9 cellular contexts compared by ENCODE assay signal in the genomic region with DNA sequence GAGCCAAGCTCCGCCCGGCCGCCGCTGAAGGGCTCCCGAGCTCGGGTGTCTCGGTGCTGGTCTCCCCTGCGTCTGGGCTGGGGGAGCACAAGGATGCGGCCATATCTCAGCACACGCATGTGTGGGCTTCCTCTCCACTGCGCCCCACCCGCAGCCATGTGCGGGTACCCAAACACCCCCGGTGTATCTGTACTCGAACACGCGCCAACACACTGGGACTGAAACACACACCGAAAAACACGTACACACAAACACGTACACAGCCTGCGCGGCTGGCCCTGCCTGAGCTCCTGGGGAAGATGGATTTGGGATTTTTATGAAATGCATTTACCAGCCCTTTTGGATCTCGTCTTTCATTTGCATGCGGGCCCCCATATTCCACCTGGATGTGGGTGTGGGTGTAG. TPM values are rescaled to one million over a fixed set of nuclear protein-coding genes. Genes with fewer than 3 reads are reported as not detected.
DNase-seq lines count a peak whose midpoint lies in the region; ATAC-seq, FAIRE-seq and TF ChIP-seq lines count a peak whose summit lies in the region.
"Had no signal": no experiment of that assay in that cellular context is flagged by ENCODE, and none has a peak within 500 bp of the region (broad histone marks: within the 10 kb centered on the region; RNA-seq: fewer than 3 reads in every experiment).

No MANE protein-coding gene starts in this region.

- H3K27ac Mint-ChIP-seq in stimulated activated effector memory CD8-positive, alpha-beta T cell treated with anti-CD3 and anti-CD28 coated beads, Interleukin-12 subunit alpha, Interleukin-12 subunit beta, amount 100 ng/mL, for 72 hours: no peak overlapping the region
- H3K27ac Mint-ChIP-seq: memory B cell had no signal

- no peak for ATAC-seq in stimulated activated effector memory CD8-positive, alpha-beta T cell treated with anti-CD3 and anti-CD28 coated beads, Interleukin-12 subunit alpha, Interleukin-12 subunit beta, amount 100 ng/mL, for 72 hours
- ATAC-seq in HG03108 (IDR thresholded peaks at IDR 0.05; ENCODE audit: unreplicated experiment): no peak

- no peak for TF ChIP-seq CTCF in HFF-Myc (IDR thresholded peaks at IDR 0.05; ENCODE audit: low read depth, low read length, missing control alignments)
- TF ChIP-seq CTCF in ascending aorta (IDR thresholded peaks at IDR 0.05): peak in 1 of 3 experiments; percentile 2
- no peak for TF ChIP-seq CTCF in keratinocyte (optimal IDR thresholded peaks at IDR 0.05 in 1 of 3, IDR thresholded peaks at IDR 0.05 in 1 of 3, conservative IDR thresholded peaks at IDR 0.05 in 1 of 3; ENCODE audit: extremely low read depth in 1 of 3, insufficient read depth in 2 of 3, low read length in 3 of 3)

- H3K9me1 ChIP-seq in keratinocyte (ENCODE audit: control insufficient read depth, extremely low read depth, insufficient read depth, low read length): no peaks in the 10 kb centered on the region

- H3K27me3 ChIP-seq in ascending aorta (peaks cover 9% of the 10 kb centered on the region), keratinocyte (ENCODE audit: control insufficient read depth, extremely low read depth, insufficient read depth, low read length) (no peaks in the 10 kb centered on the region)

- no peaks in the 10 kb centered on the region for H3K9me3 Mint-ChIP-seq in stimulated activated effector memory CD8-positive, alpha-beta T cell treated with anti-CD3 and anti-CD28 coated beads, Interleukin-12 subunit alpha, Interleukin-12 subunit beta, amount 100 ng/mL, for 72 hours
- H3K9me3 Mint-ChIP-seq: memory B cell had no signal

- H3K36me3 ChIP-seq in ascending aorta (no peaks in the 10 kb centered on the region), keratinocyte (ENCODE audit: control insufficient read depth in 2 of 2, extremely low read depth in 1 of 2, insufficient read depth in 2 of 2, low read length in 2 of 2) (peaks cover 2 to 4% of the 10 kb centered on the region in 2 experiments)

- peak overlapping the region; percentile 86 for H3K9ac ChIP-seq in keratinocyte (ENCODE audit: control insufficient read depth, extremely low read depth, insufficient read depth, low read length)

- no peak for FAIRE-seq in keratinocyte (lab: Jason Lieb, UNC)

- peak overlapping the region; percentile 94 for H3K4me2 ChIP-seq in keratinocyte (ENCODE audit: control insufficient read depth, extremely low read depth, insufficient read depth, low read depth, low read length)

- H3K36me3 Mint-ChIP-seq in stimulated activated effector memory CD8-positive, alpha-beta T cell treated with anti-CD3 and anti-CD28 coated beads, Interleukin-12 subunit alpha, Interleukin-12 subunit beta, amount 100 ng/mL, for 72 hours: peaks cover 8% of the 10 kb centered on the region

- DNase-seq in HFF-Myc (ENCODE audit: extremely low read depth, low read depth): no peak
- DNase-seq in ascending aorta (ENCODE audit: low spot score in 2 of 2): no peak
- no peak for DNase-seq in keratinocyte (ENCODE audit: low read depth, low spot score)
- no peak for DNase-seq in stimulated activated effector memory CD8-positive, alpha-beta T cell treated with anti-CD3 and anti-CD28 coated beads, Interleukin-12 subunit alpha, Interleukin-12 subunit beta, amount 100 ng/mL, for 72 hours (ENCODE audit: low spot score in 2 of 2)
- DNase-seq in NCI-H1105 (lab: John Stamatoyannopoulos, UW): no peak
- DNase-seq in activated effector memory CD4-positive, alpha-beta T cell treated with Interleukin-2 at 50 U/mL for 16 hours: no peak
- no peak for DNase-seq in OCI-M1 (lab: John Stamatoyannopoulos, UW)

- H3K27ac ChIP-seq in ascending aorta (peak overlapping the region; percentile 80 to 91), keratinocyte (ENCODE audit: control insufficient read depth, insufficient read depth, low read length) (peak overlapping the region; percentile 85)

- H3K4me1 Mint-ChIP-seq in stimulated activated effector memory CD8-positive, alpha-beta T cell treated with anti-CD3 and anti-CD28 coated beads, Interleukin-12 subunit alpha, Interleukin-12 subunit beta, amount 100 ng/mL, for 72 hours: peaks cover 22% of the 10 kb centered on the region

- H3K79me2 ChIP-seq in keratinocyte (ENCODE audit: control insufficient read depth, insufficient read depth, low read length): peaks cover 34% of the 10 kb centered on the region

- H4K20me1 ChIP-seq in keratinocyte (ENCODE audit: control insufficient read depth, extremely low read depth, insufficient read depth, low read length): no peaks in the 10 kb centered on the region

- dilution Hi-C loops in keratinocyte (cut with MboI; ENCODE audit: extremely low pct_ligation_motif_present, low sequenced_read_pairs): no loop called here

- H3K4me3 ChIP-seq in HFF-Myc (replicated peaks; ENCODE audit: low read depth, low read length): peak overlapping the region; percentile 73
- H3K4me3 ChIP-seq in ascending aorta: peak overlapping the region; percentile 75 to 79
- H3K4me3 ChIP-seq in keratinocyte (ENCODE audit: control insufficient read depth in 2 of 3, extremely low read depth in 1 of 3, insufficient read depth in 2 of 3, low read depth in 1 of 3, low read length in 3 of 3): peak overlapping the region; percentile 78 to 89 (median 78)

- H3K9me3 ChIP-seq in ascending aorta (no peaks in the 10 kb centered on the region), keratinocyte (ENCODE audit: control insufficient read depth, low read depth, low read length) (no peaks in the 10 kb centered on the region)

- H2AFZ ChIP-seq in keratinocyte (ENCODE audit: control insufficient read depth, low read length): peak overlapping the region; percentile 94

- intact Hi-C loops in ascending aorta (cut with DNase I): loop anchor here (10.0 kb wide), 2 partner anchors 670 to 970 kb away; no protein-coding TSS in a partner anchor

- H3K4me1 ChIP-seq in ascending aorta (peaks cover 7 to 9% of the 10 kb centered on the region in 2 donors), keratinocyte (ENCODE audit: control insufficient read depth, extremely low read depth, insufficient read depth, low read length) (peaks cover 13% of the 10 kb centered on the region)

- H3K4me3 Mint-ChIP-seq in stimulated activated effector memory CD8-positive, alpha-beta T cell treated with anti-CD3 and anti-CD28 coated beads, Interleukin-12 subunit alpha, Interleukin-12 subunit beta, amount 100 ng/mL, for 72 hours: peak overlapping the region; percentile 66

RNA-seq across cellular contexts. Expression of a gene that starts 0.9 kb away (rescaled TPM):
- total RNA-seq in ascending aorta: 20.0 TPM
- 5.3 to 11.6 TPM (median 7.8 TPM) in 3 replicates for polyA plus RNA-seq in keratinocyte
- polyA plus RNA-seq in keratinocyte (2011; ENCODE audit: low read depth): 1.3 TPM
- 2.2 and 2.5 TPM in 2 replicates for polyA plus RNA-seq in keratinocyte (2011; cell fraction: cytosol; rRNA removed)
- polyA plus RNA-seq in keratinocyte (2011; cell fraction: nucleus; rRNA removed): 20.3 and 23.9 TPM in 2 replicates
- 3.1 and 10.3 TPM in 2 replicates for polyA plus RNA-seq in keratinocyte (2012; ENCODE audit: low replicate concordance)
- polyA minus RNA-seq in keratinocyte: 5.2 to 10.4 TPM (median 7.7 TPM) in 3 replicates
- 5.2 TPM for polyA minus RNA-seq in keratinocyte (2011; cell fraction: cytosol; rRNA and poly(A)+ RNA removed)
- 11.9 and 18.3 TPM in 2 replicates for polyA minus RNA-seq in keratinocyte (2011; cell fraction: nucleus; rRNA and poly(A)+ RNA removed)
